ENCODE assay signal across 31 cellular contexts in the genomic region with DNA sequence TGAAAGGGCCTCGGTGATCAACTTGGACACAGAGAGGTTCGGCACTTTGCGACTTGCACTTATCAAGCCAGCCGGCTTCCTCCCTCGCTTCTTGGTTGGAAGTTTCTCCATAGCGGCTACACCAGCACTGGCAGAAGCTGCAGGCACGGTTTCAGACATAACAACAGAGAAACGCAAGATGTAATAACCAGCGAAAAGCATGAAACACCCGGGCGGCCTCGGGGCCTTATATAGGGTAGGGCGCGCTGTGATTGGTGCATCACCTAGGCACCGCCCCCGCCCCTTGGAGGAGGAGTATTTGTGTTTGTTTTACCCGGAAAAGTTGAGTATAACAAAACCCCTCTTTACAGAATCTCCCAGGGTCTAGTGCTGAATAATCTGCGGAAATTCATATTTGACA. TPM values are rescaled to one million over a fixed set of nuclear protein-coding genes. Genes with fewer than 3 reads are reported as not detected.
"Had no signal": no experiment of that assay in that cellular context is flagged by ENCODE, and none has a peak within 500 bp of the region (broad histone marks: within the 10 kb centered on the region; RNA-seq: fewer than 3 reads in every experiment).

No MANE protein-coding gene starts in this region.

- H3K27me3 ChIP-seq: brain microvascular endothelial cell had no signal

- DNase-seq: activated B cell treated with CpG ODN at 0.5 μM for 24 hours; activated CD4-positive, alpha-beta T cell treated with anti-CD3 and anti-CD28 coated beads for 4 hours; activated CD4-positive, CD25-positive, alpha-beta regulatory T cell treated with anti-CD3 and anti-CD28 coated beads, Interleukin-2, amount 50 U/mL, for 72 hours; activated CD8-positive, alpha-beta T cell treated with anti-CD3 and anti-CD28 coated beads for 36 hours; activated effector memory CD4-positive, alpha-beta T cell treated with anti-CD3 and anti-CD28 coated beads, Interleukin-2, amount 50 U/mL, for 16 hours; activated naive CD4-positive, alpha-beta T cell; activated naive CD4-positive, alpha-beta T cell treated with anti-CD3 and anti-CD28 coated beads, Interleukin-2, amount 50 U/mL, for 16 hours; activated naive CD8-positive, alpha-beta T cell treated with anti-CD3 and anti-CD28 coated beads for 36 hours; activated T-cell treated with anti-CD3 and anti-CD28 coated beads, Interleukin-2, amount 50 U/mL, for 1 hour; activated T-cell treated with anti-CD3 and anti-CD28 coated beads, Interleukin-2, amount 50 U/mL, for 72 hours; amniotic stem cell; aorta; brain microvascular endothelial cell; MM.1S; MV-4-11; NCI-H1092; NCI-H1436 treated with DMSO at 0.1 percent for 48 hours; NCI-H1694 treated with DMSO at 0.1 percent for 48 hours; NCI-H2029; NCI-H345; NCI-H524 treated with DMSO at 0.1 percent for 48 hours; NK-92 treated with Interleukin-12 subunit alpha and Interleukin-12 subunit beta, amount 100 ng/mL, for 24 hours; PC-3; Right ventricle myocardium superior; SW 1271; T-helper 1 cell; T-helper 2 cell; T-helper 9 cell had no signal

- H3K27ac ChIP-seq: brain microvascular endothelial cell, VCaP had no signal

- H3K36me3 ChIP-seq: brain microvascular endothelial cell had no signal

- FAIRE-seq: RCC 7860 had no signal

- ATAC-seq: activated CD8-positive, alpha-beta T cell treated with anti-CD3 and anti-CD28 coated beads for 36 hours; activated T-cell treated with anti-CD3 and anti-CD28 coated beads, Interleukin-2, amount 50 U/mL, for 72 hours; activated T-helper 17 cell treated with anti-CD3 and anti-CD28 coated beads, Interleukin-2, amount 50 U/mL, for 72 hours; PC-3 had no signal

RNA-seq across cellular contexts. Expression of gene HFE, which starts 20.7 kb away (rescaled TPM):
- total RNA-seq: PC-3 had no signal
